18 cellular contexts compared by ENCODE assay signal in genomic region chr1:51032936-51033335, GRCh38.
A peak's percentile ranks its signal among the peaks of the same experiment; 100 is the strongest.
DNase-seq lines count a peak whose midpoint lies in the region; ATAC-seq and TF ChIP-seq lines count a peak whose summit lies in the region.
"Had no signal": no experiment of that assay in that cellular context is flagged by ENCODE, and none has a peak within 500 bp of the region (broad histone marks: within the 10 kb centered on the region; RNA-seq: fewer than 3 reads in every experiment).

No MANE protein-coding gene starts in this region.

- H3K4me1 ChIP-seq in PC-3 (ENCODE audit: insufficient read depth, low read length), result no peaks in the 10 kb centered on the region
- H3K4me1 ChIP-seq: A549 had no signal

- H3K9me3 ChIP-seq in PC-3 (ENCODE audit: low read length), result no peaks in the 10 kb centered on the region
- H3K9me3 ChIP-seq: A549 had no signal

- no peaks in the 10 kb centered on the region for H3K27me3 Mint-ChIP-seq in MCF 10A (ENCODE audit: insufficient read depth, unreplicated experiment)

- 0 out of 2 replicates have a peak, but pooled peaks have one; percentile 33 for ATAC-seq in PC-3
- no peak for ATAC-seq in GM18511 (IDR thresholded peaks at IDR 0.05; ENCODE audit: unreplicated experiment)
- ATAC-seq in HG03521 (IDR thresholded peaks at IDR 0.05; ENCODE audit: unreplicated experiment), result no peak
- ATAC-seq: A549 had no signal

- no peak overlapping the region for H3K27ac ChIP-seq in PC-3 (ENCODE audit: low read length)
- H3K27ac ChIP-seq: A549, GM23248 had no signal

- no peak overlapping the region for H3K4me3 Mint-ChIP-seq in MCF 10A (ENCODE audit: unreplicated experiment)
- H3K4me3 Mint-ChIP-seq: CD4-positive, alpha-beta memory T cell had no signal

- H4K20me1 ChIP-seq in PC-3 (ENCODE audit: low read length), result no peaks in the 10 kb centered on the region

- in situ Hi-C loops in T47D (cut with HindIII; ENCODE audit: low pct_unique_long_range_greater_than_20kb, low sequenced_read_pairs), result no loop called here

- intact Hi-C loops in MCF 10A (cut with micrococcal nuclease) (no loop called here), PC-3 (cut with micrococcal nuclease) (no loop called here)

- no peaks in the 10 kb centered on the region for H3K36me3 ChIP-seq in PC-3 (ENCODE audit: low read depth, low read length)

- no peaks in the 10 kb centered on the region for H3K9me3 Mint-ChIP-seq in MCF 10A (ENCODE audit: unreplicated experiment)

- H3K9ac ChIP-seq in PC-3 (ENCODE audit: low read length), result no peak overlapping the region
- H3K9ac ChIP-seq: GM23248 had no signal

- no peak overlapping the region for H3K27ac Mint-ChIP-seq in MCF 10A (ENCODE audit: low read depth, unreplicated experiment)
- H3K27ac Mint-ChIP-seq: CD4-positive, alpha-beta memory T cell had no signal

- H3K4me1 Mint-ChIP-seq in MCF 10A (ENCODE audit: insufficient read depth, unreplicated experiment), result no peaks in the 10 kb centered on the region
- H3K4me1 Mint-ChIP-seq: CD4-positive, alpha-beta memory T cell had no signal

- H3F3A ChIP-seq in PC-3 (ENCODE audit: low read length, unreplicated experiment), result no peaks in the 10 kb centered on the region

- TF ChIP-seq CTCF in MCF 10A (IDR thresholded peaks at IDR 0.05; ENCODE audit: unreplicated experiment) (no peak), PC-3 (conservative IDR thresholded peaks at IDR 0.05; ENCODE audit: low read depth, low read length) (no peak)

- POLR2A ChIA-PET in MCF 10A (lab: Yijun Ruan, JAX) (no interaction called here), PC-3 (lab: Charles Lee; ENCODE audit: unreplicated experiment) (no interaction called here)

- no peak overlapping the region for H3K4me2 ChIP-seq in PC-3 (ENCODE audit: low read length)
- H3K4me2 ChIP-seq: A549 had no signal

- BruUV-seq in MCF 10A (replicated peaks; lab: Mats Ljungman, UMichigan), result no TSS peak
- no TSS peak for BruUV-seq in PC-3 (replicated peaks; lab: Mats Ljungman, UMichigan)

- no peaks in the 10 kb centered on the region for H3K79me2 ChIP-seq in PC-3 (ENCODE audit: low read length)

- H2AFZ ChIP-seq in PC-3 (ENCODE audit: low read length), result no peak overlapping the region
- H2AFZ ChIP-seq: GM23248 had no signal

- no peaks in the 10 kb centered on the region for H3K27me3 ChIP-seq in PC-3 (ENCODE audit: low read length)

- CTCF ChIA-PET in MCF 10A (lab: Yijun Ruan, JAX) (interaction anchor here (1.1 kb wide), 1 partner anchor 11 kb away, joined by 3 read pairs; no protein-coding TSS in a partner anchor), PC-3 (lab: Charles Lee) (no interaction called here)

- DNase-seq in T47D (ENCODE audit: low read depth in 1 of 2, low spot score in 1 of 2), result peak; percentile 25 to 74
- DNase-seq in MCF 10A (ENCODE audit: unreplicated experiment), result no peak
- DNase-seq in PC-3, result peak; percentile 55
- DNase-seq in ureter (ENCODE audit: low spot score), result peak; percentile 47
- DNase-seq: 8988T; ACHN; C1 segment of cervical spinal cord; Calu3; CD4-positive, alpha-beta memory T cell; COR-L47; DMS153; DND-41; GM23248; H7; HCEC 1CT had no signal

- no peaks in the 10 kb centered on the region for H3K36me3 Mint-ChIP-seq in MCF 10A (ENCODE audit: insufficient read depth, unreplicated experiment)
- H3K36me3 Mint-ChIP-seq: CD4-positive, alpha-beta memory T cell had no signal

- no peak overlapping the region for H3K4me3 ChIP-seq in PC-3 (ENCODE audit: low read length)
- H3K4me3 ChIP-seq: A549, GM23248 had no signal

- H3K9me2 ChIP-seq in PC-3 (replicated peaks; ENCODE audit: low read length), result no peaks in the 10 kb centered on the region
